ENCODE assay signal across 27 cellular contexts in the genomic region with DNA sequence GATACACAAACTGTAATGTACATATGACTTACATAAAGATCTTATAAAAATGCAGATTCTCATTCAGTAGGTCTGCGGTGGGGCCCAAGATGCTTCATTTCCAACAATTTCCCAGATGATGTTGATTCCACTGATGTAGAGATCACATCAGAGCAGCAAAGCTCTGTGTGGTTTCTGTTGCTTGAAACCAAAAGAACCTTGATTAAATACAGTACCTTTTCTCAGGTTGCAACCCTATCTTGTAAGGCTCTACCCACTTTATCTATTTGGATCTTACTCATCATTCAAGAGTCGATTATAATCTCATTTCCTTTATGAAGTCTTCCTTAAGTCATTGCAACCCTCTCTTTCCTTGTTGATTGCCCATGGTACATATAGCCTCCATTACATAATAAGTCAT.
A peak's percentile ranks its signal among the peaks of the same experiment; 100 is the strongest.
DNase-seq lines count a peak whose midpoint lies in the region; ATAC-seq, FAIRE-seq and TF ChIP-seq lines count a peak whose summit lies in the region.
"Had no signal": no experiment of that assay in that cellular context is flagged by ENCODE, and none has a peak within 500 bp of the region (broad histone marks: within the 10 kb centered on the region; RNA-seq: fewer than 3 reads in every experiment).

No MANE protein-coding gene starts in this region.

- peaks cover 7% of the 10 kb centered on the region for H3K4me1 Mint-ChIP-seq in activated T-cell treated with anti-CD3 and anti-CD28 coated beads, Interleukin-2, amount 50 U/mL, for 72 hours (ENCODE audit: low read depth)
- H3K4me1 Mint-ChIP-seq in activated T-helper 17 cell treated with anti-CD3 and anti-CD28 coated beads, Interleukin-2, amount 50 U/mL, for 72 hours = no peaks in the 10 kb centered on the region
- no peaks in the 10 kb centered on the region for H3K4me1 Mint-ChIP-seq in chondrocyte (ENCODE audit: low read depth)
- H3K4me1 Mint-ChIP-seq: CD14-positive monocyte; CD4-positive, alpha-beta memory T cell; CD4-positive, CD25-positive, alpha-beta regulatory T cell; CD8-positive, alpha-beta memory T cell had no signal

- ATAC-seq in activated T-cell treated with anti-CD3 and anti-CD28 coated beads, Interleukin-2, amount 50 U/mL, for 72 hours (replicated peaks in 1 of 2) = peak; percentile 36 to 67
- ATAC-seq in activated T-helper 17 cell treated with anti-CD3 and anti-CD28 coated beads, Interleukin-2, amount 50 U/mL, for 72 hours (replicated peaks) = peak; percentile 48
- ATAC-seq in HG03521 (IDR thresholded peaks at IDR 0.05; ENCODE audit: unreplicated experiment) = no peak
- ATAC-seq in GM21717 (IDR thresholded peaks at IDR 0.05; ENCODE audit: unreplicated experiment) = no peak
- ATAC-seq: GM12878 had no signal

- no peaks in the 10 kb centered on the region for H3K36me3 Mint-ChIP-seq in activated T-cell treated with anti-CD3 and anti-CD28 coated beads, Interleukin-2, amount 50 U/mL, for 72 hours (ENCODE audit: insufficient read depth in 2 of 2)
- no peaks in the 10 kb centered on the region for H3K36me3 Mint-ChIP-seq in activated T-helper 17 cell treated with anti-CD3 and anti-CD28 coated beads, Interleukin-2, amount 50 U/mL, for 72 hours (ENCODE audit: low read depth)
- no peaks in the 10 kb centered on the region for H3K36me3 Mint-ChIP-seq in chondrocyte (ENCODE audit: low read depth)
- H3K36me3 Mint-ChIP-seq: CD14-positive monocyte; CD4-positive, alpha-beta memory T cell; CD4-positive, CD25-positive, alpha-beta regulatory T cell; CD8-positive, alpha-beta memory T cell had no signal

- TF ChIP-seq CTCF in chondrocyte (IDR thresholded peaks at IDR 0.05) = no peak

- no peaks in the 10 kb centered on the region for H3K9me3 Mint-ChIP-seq in activated T-cell treated with anti-CD3 and anti-CD28 coated beads, Interleukin-2, amount 50 U/mL, for 72 hours
- no peaks in the 10 kb centered on the region for H3K9me3 Mint-ChIP-seq in activated T-helper 17 cell treated with anti-CD3 and anti-CD28 coated beads, Interleukin-2, amount 50 U/mL, for 72 hours
- H3K9me3 Mint-ChIP-seq in chondrocyte (ENCODE audit: low read depth) = peaks cover 6% of the 10 kb centered on the region
- H3K9me3 Mint-ChIP-seq: CD8-positive, alpha-beta memory T cell had no signal

- no peak for DNase-seq in activated T-cell treated with anti-CD3 and anti-CD28 coated beads, Interleukin-2, amount 50 U/mL, for 72 hours
- DNase-seq in activated T-cell treated with anti-CD3 and anti-CD28 coated beads, Interleukin-2, amount 50 U/mL, for 48 hours = no peak
- DNase-seq in chondrocyte (ENCODE audit: low spot score) = no peak
- DNase-seq: 8988T; ACHN; BE2C; C1 segment of cervical spinal cord; CD4-positive, alpha-beta memory T cell; CD4-positive, CD25-positive, alpha-beta regulatory T cell; CD8-positive, alpha-beta memory T cell; COR-L47; DMS 273 treated with DMSO at 0.1 percent for 48 hours; DMS153; DMS53; DMS79; DND-41; EL; GDM1 had no signal

- no peak overlapping the region for H3K27ac Mint-ChIP-seq in activated T-cell treated with anti-CD3 and anti-CD28 coated beads, Interleukin-2, amount 50 U/mL, for 72 hours
- H3K27ac Mint-ChIP-seq in activated T-helper 17 cell treated with anti-CD3 and anti-CD28 coated beads, Interleukin-2, amount 50 U/mL, for 72 hours = no peak overlapping the region
- no peak overlapping the region for H3K27ac Mint-ChIP-seq in chondrocyte (ENCODE audit: unreplicated experiment)
- H3K27ac Mint-ChIP-seq: CD14-positive monocyte; CD4-positive, alpha-beta memory T cell; CD4-positive, CD25-positive, alpha-beta regulatory T cell; CD8-positive, alpha-beta memory T cell had no signal

- peaks cover 24% of the 10 kb centered on the region for H3K27me3 Mint-ChIP-seq in activated T-cell treated with anti-CD3 and anti-CD28 coated beads, Interleukin-2, amount 50 U/mL, for 72 hours (ENCODE audit: low read depth)
- no peaks in the 10 kb centered on the region for H3K27me3 Mint-ChIP-seq in activated T-helper 17 cell treated with anti-CD3 and anti-CD28 coated beads, Interleukin-2, amount 50 U/mL, for 72 hours
- no peaks in the 10 kb centered on the region for H3K27me3 Mint-ChIP-seq in chondrocyte (ENCODE audit: low read depth)
- H3K27me3 Mint-ChIP-seq: CD4-positive, alpha-beta memory T cell; CD4-positive, CD25-positive, alpha-beta regulatory T cell had no signal

- no peak overlapping the region for H3K4me3 Mint-ChIP-seq in activated T-cell treated with anti-CD3 and anti-CD28 coated beads, Interleukin-2, amount 50 U/mL, for 72 hours
- H3K4me3 Mint-ChIP-seq in activated T-helper 17 cell treated with anti-CD3 and anti-CD28 coated beads, Interleukin-2, amount 50 U/mL, for 72 hours = no peak overlapping the region
- no peak overlapping the region for H3K4me3 Mint-ChIP-seq in chondrocyte (ENCODE audit: unreplicated experiment)
- H3K4me3 Mint-ChIP-seq: CD14-positive monocyte; CD4-positive, alpha-beta memory T cell; CD4-positive, CD25-positive, alpha-beta regulatory T cell; CD8-positive, alpha-beta memory T cell had no signal

- peak; percentile 64 for FAIRE-seq in colon (lab: Jason Lieb, UNC)
- FAIRE-seq: A204.1, GM12878, GM12892, GM18507 had no signal

Comparison
In these comparisons a context has a peak if more than half of its experiments do, and no peak if none do; other contexts are left out.
1. ATAC-seq: peak in activated T-cell treated with anti-CD3 and anti-CD28 coated beads, Interleukin-2, amount 50 U/mL, for 72 hours (2 of 2) and activated T-helper 17 cell treated with anti-CD3 and anti-CD28 coated beads, Interleukin-2, amount 50 U/mL, for 72 hours (single experiment); none in HG03521 (single experiment) and GM21717 (single experiment).